ENCODE assay signal across 19 cellular contexts in the genomic region with DNA sequence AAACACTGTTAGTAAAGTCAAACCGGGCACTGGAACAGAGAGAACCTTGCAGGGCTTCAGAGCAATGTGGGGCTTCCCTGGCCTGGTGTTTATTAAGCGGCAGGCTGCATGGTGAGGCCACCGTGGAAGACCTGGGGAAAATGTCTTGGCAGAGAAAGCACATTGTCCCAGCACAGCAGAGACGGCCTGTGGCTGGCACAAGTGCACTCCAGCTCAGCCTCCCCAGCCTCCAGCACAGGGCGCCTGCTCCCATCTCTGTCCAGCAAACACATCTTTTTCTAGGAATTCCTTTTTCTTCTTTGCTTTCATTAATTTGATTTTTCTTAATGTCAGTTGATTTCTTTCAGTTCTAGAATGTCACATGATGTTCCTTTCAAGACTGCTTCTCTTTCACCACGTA.
DNase-seq lines count a peak whose midpoint lies in the region; ATAC-seq lines count a peak whose summit lies in the region.
"Had no signal": no experiment of that assay in that cellular context is flagged by ENCODE, and none has a peak within 500 bp of the region (broad histone marks: within the 10 kb centered on the region; RNA-seq: fewer than 3 reads in every experiment).

No MANE protein-coding gene starts in this region.

- DNase-seq in right cardiac atrium: peak in 1 of 3 donors; percentile 51
- DNase-seq in Right ventricle myocardium superior: no peak
- DNase-seq in cerebellum (ENCODE audit: low spot score): peak; percentile 11
- DNase-seq in midbrain (lab: John Stamatoyannopoulos, UW): peak; percentile 67
- DNase-seq in SKM-1 treated with dmso at 0.1 percent for 144 hours (lab: John Stamatoyannopoulos, UW; ENCODE audit: unreplicated experiment): no peak
- DNase-seq in activated CD4-positive, CD25-positive, alpha-beta regulatory T cell (lab: John Stamatoyannopoulos, UW): no peak
- DNase-seq: COR-L47, DMS153, KBM-7, NCI-H1048, NCI-H1436 treated with DMSO at 0.1 percent for 48 hours, NCI-H2081, NCI-H524 treated with DMSO at 0.1 percent for 48 hours, Peyer's patch, SHP77, SK-N-SH had no signal

- no peaks in the 10 kb centered on the region for H3K27me3 ChIP-seq in right cardiac atrium (ENCODE audit: control insufficient read depth, insufficient read depth)
- H3K27me3 ChIP-seq: Peyer's patch had no signal

- H3K4me1 ChIP-seq in right cardiac atrium (ENCODE audit: control insufficient read depth, insufficient read depth, low read length): peaks cover 3% of the 10 kb centered on the region
- H3K4me1 ChIP-seq: Peyer's patch had no signal

- WGBS in right cardiac atrium: 69% methylated on average over 6 of the region's 6 CpGs

- H3K27ac ChIP-seq in right cardiac atrium (ENCODE audit: low read length): peak overlapping the region; percentile 57
- peak overlapping the region; percentile 71 for H3K27ac ChIP-seq in temporal lobe (ENCODE audit: low read depth, low read length)
- H3K27ac ChIP-seq: Peyer's patch had no signal

- H3K9me3 ChIP-seq in right cardiac atrium (ENCODE audit: control insufficient read depth, low read length): no peaks in the 10 kb centered on the region
- H3K9me3 ChIP-seq: Peyer's patch, SK-N-SH had no signal

- intact Hi-C loops in right cardiac atrium (cut with DNase I) (no loop called here), Right ventricle myocardium superior (cut with DNase I) (no loop called here)

- ATAC-seq in right cardiac atrium (peak; percentile 61 to 62), Right ventricle myocardium superior (ENCODE audit: poor library complexity) (no peak), GM18858 (IDR thresholded peaks at IDR 0.05; ENCODE audit: unreplicated experiment) (no peak)
- ATAC-seq: GM23338 had no signal

- H3K4me3 ChIP-seq in right cardiac atrium (ENCODE audit: low read length): no peak overlapping the region
- H3K4me3 ChIP-seq: GM23338, Peyer's patch had no signal

Comparison
In these comparisons a context has a peak if more than half of its experiments do, and no peak if none do; other contexts are left out.
1. ATAC-seq: peak in right cardiac atrium (2 of 2); none in Right ventricle myocardium superior (single experiment) and GM18858 (single experiment).
2. DNase-seq: peak in cerebellum (single experiment) and midbrain (single experiment); none in Right ventricle myocardium superior (single experiment), SKM-1 treated with dmso at 0.1 percent for 144 hours (single experiment) and activated CD4-positive, CD25-positive, alpha-beta regulatory T cell (0 of 4).